38 cellular contexts compared by ENCODE assay signal in genomic region chr20:51230727-51231126, GRCh38.
"Had no signal": no experiment of that assay in that cellular context is flagged by ENCODE, and none has a peak within 500 bp of the region (broad histone marks: within the 10 kb centered on the region; RNA-seq: fewer than 3 reads in every experiment).

No MANE protein-coding gene starts in this region.

- H3K27ac ChIP-seq: body of pancreas, breast epithelium, PC-9, RWPE1, WERI-Rb-1 had no signal

- H3K4me2 ChIP-seq: PC-9 had no signal

- H3K36me3 ChIP-seq: breast epithelium, WERI-Rb-1 had no signal

- H3K4me1 ChIP-seq: body of pancreas, breast epithelium had no signal

- H3K36me3 Mint-ChIP-seq: activated naive CD8-positive, alpha-beta T cell treated with anti-CD3 and anti-CD28 coated beads for 36 hours had no signal

- H3K4me1 Mint-ChIP-seq: activated CD4-positive, alpha-beta memory T cell treated with anti-CD3 and anti-CD28 coated beads, Interleukin-2, amount 10 ng/mL, durations not matched to agents 7 days and 5 days; activated naive CD8-positive, alpha-beta T cell treated with anti-CD3 and anti-CD28 coated beads for 36 hours; activated T-helper 17 cell treated with anti-CD3 and anti-CD28 coated beads, Interleukin-2, amount 50 U/mL, for 72 hours had no signal

- H3K9me3 Mint-ChIP-seq: activated CD4-positive, alpha-beta memory T cell treated with anti-CD3 and anti-CD28 coated beads, Interleukin-2, amount 10 ng/mL, durations not matched to agents 7 days and 5 days; activated naive CD8-positive, alpha-beta T cell treated with anti-CD3 and anti-CD28 coated beads for 36 hours; activated T-cell treated with anti-CD3 and anti-CD28 coated beads, Interleukin-2, amount 50 U/mL, for 72 hours; activated T-helper 17 cell treated with anti-CD3 and anti-CD28 coated beads, Interleukin-2, amount 50 U/mL, for 72 hours had no signal

- ATAC-seq: activated T-cell treated with anti-CD3 and anti-CD28 coated beads, Interleukin-2, amount 50 U/mL, for 72 hours; activated T-helper 17 cell treated with anti-CD3 and anti-CD28 coated beads, Interleukin-2, amount 50 U/mL, for 72 hours; body of pancreas; K562 had no signal

- H3K9me3 ChIP-seq: body of pancreas had no signal

- H3K4me3 ChIP-seq: body of pancreas, breast epithelium, K562, PC-9 had no signal

- H3K4me3 Mint-ChIP-seq: activated CD4-positive, alpha-beta memory T cell treated with anti-CD3 and anti-CD28 coated beads, Interleukin-2, amount 10 ng/mL, durations not matched to agents 7 days and 5 days; activated naive CD8-positive, alpha-beta T cell treated with anti-CD3 and anti-CD28 coated beads for 36 hours; activated T-cell treated with anti-CD3 and anti-CD28 coated beads, Interleukin-2, amount 50 U/mL, for 72 hours; activated T-helper 17 cell treated with anti-CD3 and anti-CD28 coated beads, Interleukin-2, amount 50 U/mL, for 72 hours had no signal

- DNase-seq: activated CD4-positive, alpha-beta memory T cell treated with anti-CD3 and anti-CD28 coated beads, Interleukin-2, amount 10 ng/mL, durations not matched to agents 7 days and 5 days; activated CD4-positive, alpha-beta T cell treated with anti-CD3 and anti-CD28 coated beads for 1 hour; activated CD4-positive, alpha-beta T cell treated with anti-CD3 and anti-CD28 coated beads for 48 hours; activated CD4-positive, CD25-positive, alpha-beta regulatory T cell; activated CD8-positive, alpha-beta memory T cell treated with anti-CD3 and anti-CD28 coated beads for 24 hours; activated effector memory CD4-positive, alpha-beta T cell treated with anti-CD3 and anti-CD28 coated beads, Interleukin-2, amount 50 U/mL, for 16 hours; activated naive CD4-positive, alpha-beta T cell; activated naive CD4-positive, alpha-beta T cell treated with anti-CD3 and anti-CD28 coated beads, Interleukin-2, amount 50 U/mL, for 16 hours; activated naive CD8-positive, alpha-beta T cell treated with anti-CD3 and anti-CD28 coated beads for 36 hours; activated T-cell treated with anti-CD3 and anti-CD28 coated beads, Interleukin-2, amount 50 U/mL, for 1 hour; activated T-cell treated with anti-CD3 and anti-CD28 coated beads, Interleukin-2, amount 50 U/mL, for 72 hours; body of pancreas; central memory CD4-positive, alpha-beta T cell; NCI-H1092 treated with DMSO at 0.1 percent for 48 hours; NCI-H1417; NCI-H146; NCI-H187; NCI-H2029 treated with DMSO at 0.1 percent for 48 hours; NCI-H2107; NCI-H2171 treated with DMSO at 0.1 percent for 48 hours; NCI-H345; NCI-H510A; NCI-H526; NCI-H748 treated with DMSO at 0.1 percent for 48 hours; NK-92 treated with Interleukin-12 subunit alpha and Interleukin-12 subunit beta, amount 100 ng/mL, for 24 hours; PC-9; Right ventricle myocardium superior; SW 1271; T-helper 1 cell; T-helper 2 cell; T-helper 9 cell; WERI-Rb-1 had no signal

- FAIRE-seq: astrocyte, K562, RCC 7860 had no signal

- H3K27me3 ChIP-seq: body of pancreas had no signal

- H3K27ac Mint-ChIP-seq: activated CD4-positive, alpha-beta memory T cell treated with anti-CD3 and anti-CD28 coated beads, Interleukin-2, amount 10 ng/mL, durations not matched to agents 7 days and 5 days; activated naive CD8-positive, alpha-beta T cell treated with anti-CD3 and anti-CD28 coated beads for 36 hours; activated T-cell treated with anti-CD3 and anti-CD28 coated beads, Interleukin-2, amount 50 U/mL, for 72 hours; activated T-helper 17 cell treated with anti-CD3 and anti-CD28 coated beads, Interleukin-2, amount 50 U/mL, for 72 hours had no signal
